In genomic region chr6:31609519-31610406, GRCh38 we compare ENCODE assay signal across 1 cellular context.
A peak's percentile ranks its signal among the peaks of the same experiment; 100 is the strongest.
TF ChIP-seq lines count a peak whose summit lies in the region.

No MANE protein-coding gene starts in this region.

TF ChIP-seq in HEK293, 187 proteins besides CTCF, POLR2A, EP300 and RAD21 (continued from another document):
- no peak for TF ChIP-seq ZNF148 (tag by site-specific recombination; IDR thresholded peaks at IDR 0.05; ENCODE audit: borderline replicate concordance)
- 0 out of 2 replicates have a peak, but pooled peaks have one; percentile 11 for TF ChIP-seq ZEB2 (tag by site-specific recombination; IDR thresholded peaks at IDR 0.05)
- no peak for TF ChIP-seq ZIC2 (tag by site-specific recombination; IDR thresholded peaks at IDR 0.05)
- no peak for TF ChIP-seq ZFP69B (tag by site-specific recombination; IDR thresholded peaks at IDR 0.05)
- no peak for TF ChIP-seq ZNF174 (tag by site-specific recombination; IDR thresholded peaks at IDR 0.05)
- no peak for TF ChIP-seq PBX3 (CRISPR knock-in tag; IDR thresholded peaks at IDR 0.05)
- TF ChIP-seq ZBTB8A (tag by site-specific recombination; IDR thresholded peaks at IDR 0.05): peak; percentile 39; the same call in 1 of the 2 replicates
- TF ChIP-seq REPIN1 (tag by site-specific recombination; IDR thresholded peaks at IDR 0.05; ENCODE audit: low read depth): peak; percentile 61; the same call in 1 of the 2 replicates
- no peak for TF ChIP-seq ZNF362 (tag by site-specific recombination; IDR thresholded peaks at IDR 0.05)
- TF ChIP-seq SALL2 (tag by site-specific recombination; IDR thresholded peaks at IDR 0.05; ENCODE audit: borderline replicate concordance): 0 out of 2 replicates have a peak, but pooled peaks have one; percentile 25
